8 cellular contexts compared by ENCODE assay signal in the genomic region with DNA sequence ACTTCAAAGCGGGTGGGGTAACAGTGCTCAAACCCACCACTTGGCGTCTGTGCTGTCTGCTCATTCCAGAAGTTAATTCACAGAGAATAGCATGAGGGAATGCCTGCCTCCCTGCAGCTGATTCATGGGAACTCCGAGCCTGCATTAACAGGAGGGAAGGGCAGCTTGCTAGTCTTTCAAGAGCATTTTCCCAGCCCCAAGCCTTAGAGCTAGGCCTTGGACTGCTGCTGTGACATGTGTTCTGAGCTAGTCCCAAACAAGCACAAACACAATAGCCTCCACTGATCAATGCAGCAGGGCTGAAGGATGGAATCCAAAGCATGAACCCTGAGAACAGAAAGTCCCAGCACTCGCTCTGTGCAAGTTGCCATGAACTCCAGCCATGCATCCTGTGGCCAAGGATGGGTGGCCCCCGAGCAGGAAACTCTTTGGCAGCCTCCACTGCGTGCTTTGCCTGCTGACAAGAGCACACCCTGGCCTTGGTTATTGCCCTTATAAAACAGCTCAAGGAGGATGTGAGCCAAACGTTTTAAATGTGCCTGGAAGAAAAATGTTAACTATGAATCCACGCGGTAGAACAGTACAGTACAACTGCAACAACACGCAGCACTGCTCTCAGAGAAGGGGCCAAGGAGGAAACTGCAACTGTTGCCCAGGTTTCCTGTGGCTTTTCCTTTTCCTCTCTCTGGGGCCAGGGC.
DNase-seq lines count a peak whose midpoint lies in the region; ATAC-seq and TF ChIP-seq lines count a peak whose summit lies in the region.

No MANE protein-coding gene starts in this region.

- 3% methylated on average over 10 of the region's 10 CpGs for WGBS in suprapubic skin

- H3K27me3 ChIP-seq in suprapubic skin, result no peaks in the 10 kb centered on the region
- H3K27me3 ChIP-seq in effector memory CD4-positive, alpha-beta T cell (replicated peaks; ENCODE audit: control insufficient read depth, insufficient read depth, low read length, poor library complexity, severe bottlenecking), result no peaks in the 10 kb centered on the region

- peaks cover 10% of the 10 kb centered on the region for H3K9me3 Mint-ChIP-seq in activated naive CD8-positive, alpha-beta T cell treated with anti-CD3 and anti-CD28 coated beads, Interleukin-2, amount 50 U/mL, for 24 hours

- peak in 1 of 2 donors; percentile 9 for TF ChIP-seq POLR2A in suprapubic skin (IDR thresholded peaks at IDR 0.05)

- no peak for TF ChIP-seq CTCF in suprapubic skin (IDR thresholded peaks at IDR 0.05)

- H3K4me3 Mint-ChIP-seq in activated naive CD8-positive, alpha-beta T cell treated with anti-CD3 and anti-CD28 coated beads, Interleukin-2, amount 50 U/mL, for 24 hours, result no peak overlapping the region

- H3K27ac ChIP-seq in epithelial cell of prostate (peak overlapping the region; percentile 12), suprapubic skin (peak overlapping the region; percentile 88)
- H3K27ac ChIP-seq in effector memory CD4-positive, alpha-beta T cell (ENCODE audit: insufficient read depth, low read length, poor library complexity, severe bottlenecking), result no peak overlapping the region

- H3K36me3 Mint-ChIP-seq in activated naive CD8-positive, alpha-beta T cell treated with anti-CD3 and anti-CD28 coated beads, Interleukin-2, amount 50 U/mL, for 24 hours (ENCODE audit: low read depth), result no peaks in the 10 kb centered on the region

- H3K4me1 Mint-ChIP-seq in activated naive CD8-positive, alpha-beta T cell treated with anti-CD3 and anti-CD28 coated beads, Interleukin-2, amount 50 U/mL, for 24 hours, result no peaks in the 10 kb centered on the region

- no peak for ATAC-seq in activated naive CD8-positive, alpha-beta T cell treated with anti-CD3 and anti-CD28 coated beads, Interleukin-2, amount 50 U/mL, for 24 hours
- ATAC-seq in GM19023 (IDR thresholded peaks at IDR 0.05; ENCODE audit: unreplicated experiment), result no peak

- no peak overlapping the region for H3K4me3 ChIP-seq in suprapubic skin
- H3K4me3 ChIP-seq in effector memory CD4-positive, alpha-beta T cell (ENCODE audit: insufficient read depth, low read depth, low read length, poor library complexity, severe bottlenecking), result no peak overlapping the region

- TF ChIP-seq EP300 in suprapubic skin (IDR thresholded peaks at IDR 0.05), result peak; percentile 96

- peaks cover 22% of the 10 kb centered on the region for H3K4me1 ChIP-seq in suprapubic skin
- H3K4me1 ChIP-seq in effector memory CD4-positive, alpha-beta T cell (ENCODE audit: control insufficient read depth, insufficient read depth, low read length, poor library complexity, severe bottlenecking), result no peaks in the 10 kb centered on the region

- DNase-seq in LoVo (ENCODE audit: low spot score) (peak; percentile 49), epithelial cell of prostate (ENCODE audit: low read depth, low spot score) (no peak), medulla oblongata (ENCODE audit: extremely low spot score) (peak; percentile 88), suprapubic skin (ENCODE audit: low spot score in 2 of 2) (peak; percentile 93 to 95), SHP77 treated with DMSO at 0.1 percent for 48 hours (lab: John Stamatoyannopoulos, UW) (no peak)
- no peak for DNase-seq in effector memory CD4-positive, alpha-beta T cell
- no peak for DNase-seq in activated naive CD8-positive, alpha-beta T cell treated with anti-CD3 and anti-CD28 coated beads, Interleukin-2, amount 50 U/mL, for 24 hours

- no peaks in the 10 kb centered on the region for H3K36me3 ChIP-seq in suprapubic skin
- H3K36me3 ChIP-seq in effector memory CD4-positive, alpha-beta T cell (ENCODE audit: control insufficient read depth, insufficient read depth, low read length), result no peaks in the 10 kb centered on the region

- no peak overlapping the region for H3K27ac Mint-ChIP-seq in activated naive CD8-positive, alpha-beta T cell treated with anti-CD3 and anti-CD28 coated beads, Interleukin-2, amount 50 U/mL, for 24 hours

- H3K9me3 ChIP-seq in suprapubic skin, result no peaks in the 10 kb centered on the region
- no peaks in the 10 kb centered on the region for H3K9me3 ChIP-seq in effector memory CD4-positive, alpha-beta T cell (ENCODE audit: control insufficient read depth, low read length)

- H3K27me3 Mint-ChIP-seq in activated naive CD8-positive, alpha-beta T cell treated with anti-CD3 and anti-CD28 coated beads, Interleukin-2, amount 50 U/mL, for 24 hours, result no peaks in the 10 kb centered on the region

Comparison
In these comparisons a context has a peak if more than half of its experiments do, and no peak if none do; other contexts are left out.
1. DNase-seq: peak in LoVo (single experiment), medulla oblongata (single experiment) and suprapubic skin (2 of 2); none in epithelial cell of prostate (single experiment), effector memory CD4-positive, alpha-beta T cell (0 of 3), activated naive CD8-positive, alpha-beta T cell treated with anti-CD3 and anti-CD28 coated beads, Interleukin-2, amount 50 U/mL, for 24 hours (single experiment) and SHP77 treated with DMSO at 0.1 percent for 48 hours (single experiment).